1 cellular context compared by ENCODE assay signal in genomic region chr21:31498985-31499384, GRCh38.
TF ChIP-seq lines count a peak whose summit lies in the region.

No MANE protein-coding gene starts in this region.

TF ChIP-seq in HCT116, 20 proteins besides CTCF, POLR2A, EP300 and RAD21 (continued from another document):
- TF ChIP-seq TCF7L2 (IDR thresholded peaks at IDR 0.05; ENCODE audit: borderline replicate concordance, extremely low read depth, insufficient read depth, insufficient read length) (no peak), ZNF274 (IDR thresholded peaks at IDR 0.05; ENCODE audit: low read depth, low read length) (no peak), POLR2AphosphoS5 (IDR thresholded peaks at IDR 0.05; ENCODE audit: low read depth, low read length) (no peak), SIN3A (IDR thresholded peaks at IDR 0.05; ENCODE audit: low read depth) (no peak), CEBPB (IDR thresholded peaks at IDR 0.05; ENCODE audit: low read depth) (no peak), MAX (IDR thresholded peaks at IDR 0.05) (no peak)
- TF ChIP-seq, protein P1, sequence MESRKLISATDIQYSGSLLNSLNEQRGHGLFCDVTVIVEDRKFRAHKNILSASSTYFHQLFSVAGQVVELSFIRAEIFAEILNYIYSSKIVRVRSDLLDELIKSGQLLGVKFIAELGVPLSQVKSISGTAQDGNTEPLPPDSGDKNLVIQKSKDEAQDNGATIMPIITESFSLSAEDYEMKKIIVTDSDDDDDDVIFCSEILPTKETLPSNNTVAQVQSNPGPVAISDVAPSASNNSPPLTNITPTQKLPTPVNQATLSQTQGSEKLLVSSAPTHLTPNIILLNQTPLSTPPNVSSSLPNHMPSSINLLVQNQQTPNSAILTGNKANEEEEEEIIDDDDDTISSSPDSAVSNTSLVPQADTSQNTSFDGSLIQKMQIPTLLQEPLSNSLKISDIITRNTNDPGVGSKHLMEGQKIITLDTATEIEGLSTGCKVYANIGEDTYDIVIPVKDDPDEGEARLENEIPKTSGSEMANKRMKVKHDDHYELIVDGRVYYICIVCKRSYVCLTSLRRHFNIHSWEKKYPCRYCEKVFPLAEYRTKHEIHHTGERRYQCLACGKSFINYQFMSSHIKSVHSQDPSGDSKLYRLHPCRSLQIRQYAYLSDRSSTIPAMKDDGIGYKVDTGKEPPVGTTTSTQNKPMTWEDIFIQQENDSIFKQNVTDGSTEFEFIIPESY (IDR thresholded peaks at IDR 0.05; ENCODE audit: extremely low read depth, insufficient replicate concordance, low read length) = no peak
- TF ChIP-seq, protein P2, sequence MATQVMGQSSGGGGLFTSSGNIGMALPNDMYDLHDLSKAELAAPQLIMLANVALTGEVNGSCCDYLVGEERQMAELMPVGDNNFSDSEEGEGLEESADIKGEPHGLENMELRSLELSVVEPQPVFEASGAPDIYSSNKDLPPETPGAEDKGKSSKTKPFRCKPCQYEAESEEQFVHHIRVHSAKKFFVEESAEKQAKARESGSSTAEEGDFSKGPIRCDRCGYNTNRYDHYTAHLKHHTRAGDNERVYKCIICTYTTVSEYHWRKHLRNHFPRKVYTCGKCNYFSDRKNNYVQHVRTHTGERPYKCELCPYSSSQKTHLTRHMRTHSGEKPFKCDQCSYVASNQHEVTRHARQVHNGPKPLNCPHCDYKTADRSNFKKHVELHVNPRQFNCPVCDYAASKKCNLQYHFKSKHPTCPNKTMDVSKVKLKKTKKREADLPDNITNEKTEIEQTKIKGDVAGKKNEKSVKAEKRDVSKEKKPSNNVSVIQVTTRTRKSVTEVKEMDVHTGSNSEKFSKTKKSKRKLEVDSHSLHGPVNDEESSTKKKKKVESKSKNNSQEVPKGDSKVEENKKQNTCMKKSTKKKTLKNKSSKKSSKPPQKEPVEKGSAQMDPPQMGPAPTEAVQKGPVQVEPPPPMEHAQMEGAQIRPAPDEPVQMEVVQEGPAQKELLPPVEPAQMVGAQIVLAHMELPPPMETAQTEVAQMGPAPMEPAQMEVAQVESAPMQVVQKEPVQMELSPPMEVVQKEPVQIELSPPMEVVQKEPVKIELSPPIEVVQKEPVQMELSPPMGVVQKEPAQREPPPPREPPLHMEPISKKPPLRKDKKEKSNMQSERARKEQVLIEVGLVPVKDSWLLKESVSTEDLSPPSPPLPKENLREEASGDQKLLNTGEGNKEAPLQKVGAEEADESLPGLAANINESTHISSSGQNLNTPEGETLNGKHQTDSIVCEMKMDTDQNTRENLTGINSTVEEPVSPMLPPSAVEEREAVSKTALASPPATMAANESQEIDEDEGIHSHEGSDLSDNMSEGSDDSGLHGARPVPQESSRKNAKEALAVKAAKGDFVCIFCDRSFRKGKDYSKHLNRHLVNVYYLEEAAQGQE (IDR thresholded peaks at IDR 0.05; ENCODE audit: low read depth) = no peak
